Comparison of ENCODE assay signal across 13 cellular contexts in genomic region chr6:5199203-5200101, GRCh38.
"Had no signal": no experiment of that assay in that cellular context is flagged by ENCODE, and none has a peak within 500 bp of the region (broad histone marks: within the 10 kb centered on the region; RNA-seq: fewer than 3 reads in every experiment).

No MANE protein-coding gene starts in this region.

- H3K4me1 Mint-ChIP-seq: activated B cell treated with CpG ODN at 0.5 μM for 24 hours had no signal

- H3K9me3 Mint-ChIP-seq: activated B cell treated with CpG ODN at 0.5 μM for 24 hours, endodermal cell had no signal

- H3K27ac ChIP-seq: parathyroid adenoma, upper lobe of right lung had no signal

- H3K27ac Mint-ChIP-seq: activated B cell treated with CpG ODN at 0.5 μM for 24 hours; activated naive CD8-positive, alpha-beta T cell; endodermal cell had no signal

- H3K27me3 Mint-ChIP-seq: activated B cell treated with CpG ODN at 0.5 μM for 24 hours; activated naive CD8-positive, alpha-beta T cell had no signal

- H3K36me3 ChIP-seq: upper lobe of right lung had no signal

- H3K4me3 Mint-ChIP-seq: activated B cell treated with CpG ODN at 0.5 μM for 24 hours; activated naive CD8-positive, alpha-beta T cell; endodermal cell had no signal

- DNase-seq: activated B cell treated with CpG ODN at 0.5 μM for 24 hours; anterior cingulate cortex; endodermal cell; erythroblast; left cardiac atrium; midbrain; stimulated activated naive CD4-positive, alpha-beta T cell; upper lobe of right lung had no signal

- H3K4me3 ChIP-seq: lung, upper lobe of right lung had no signal

- H3K27me3 ChIP-seq: upper lobe of right lung had no signal

- H3K9me3 ChIP-seq: upper lobe of right lung had no signal

- ATAC-seq: left cardiac atrium, Right ventricle myocardium inferior, SK-N-SH treated with all-trans-retinoic acid at 6 μM for 48 hours, upper lobe of right lung had no signal
